Comparison of ENCODE assay signal across 23 cellular contexts in the genomic region with DNA sequence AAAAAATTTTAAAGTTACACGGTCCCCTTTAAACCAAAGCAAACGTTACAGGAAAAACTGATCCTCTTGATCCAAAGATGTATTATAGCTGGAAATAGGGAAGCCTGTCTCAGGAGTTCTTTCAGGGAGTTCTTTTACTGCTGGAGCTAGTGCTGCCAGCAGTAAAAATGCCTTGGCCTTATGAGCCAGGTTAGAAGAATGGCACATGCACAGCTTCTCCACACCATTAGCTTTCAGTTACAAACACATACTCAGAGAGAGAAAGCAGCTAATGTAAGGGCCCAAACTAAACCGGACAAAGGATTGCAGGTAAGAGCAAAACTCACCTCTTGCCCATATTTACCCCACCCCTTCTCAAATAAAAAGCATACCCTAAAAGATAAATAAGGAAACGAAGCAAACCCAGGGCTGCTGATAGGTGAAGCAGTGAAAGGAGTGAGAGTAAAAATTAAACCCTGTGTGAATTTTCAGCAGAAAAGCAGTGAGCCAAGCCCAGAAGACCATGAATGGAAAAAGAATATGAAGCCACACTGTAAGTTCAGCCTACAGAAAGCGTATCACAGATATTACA. TPM values are rescaled to one million over a fixed set of nuclear protein-coding genes. Genes with fewer than 3 reads are reported as not detected.
DNase-seq lines count a peak whose midpoint lies in the region; ATAC-seq and TF ChIP-seq lines count a peak whose summit lies in the region.
"Had no signal": no experiment of that assay in that cellular context is flagged by ENCODE, and none has a peak within 500 bp of the region (broad histone marks: within the 10 kb centered on the region; RNA-seq: fewer than 3 reads in every experiment).

No MANE protein-coding gene starts in this region.

- H3K4me1 ChIP-seq in mucosa of stomach (ENCODE audit: control insufficient read depth, insufficient read depth, low read length): peaks cover 12% of the 10 kb centered on the region

- H3K36me3 ChIP-seq in mucosa of stomach (ENCODE audit: control insufficient read depth, insufficient read depth, low read length) (peaks cover 8% of the 10 kb centered on the region), WERI-Rb-1 (peaks cover 89% of the 10 kb centered on the region)

- H3K4me3 Mint-ChIP-seq in T-helper 17 cell (peak overlapping the region; percentile 41), chondrocyte (ENCODE audit: unreplicated experiment) (no peak overlapping the region)
- H3K4me3 Mint-ChIP-seq in stimulated activated naive B cell treated with anti-CD40 and anti-IgM and Interleukin-4, amounts not matched to agents 10 μg/mL and 1 μg/mL and 100 μg/mL, for 72 hours: no peak overlapping the region
- H3K4me3 Mint-ChIP-seq: B cell, CD14-positive monocyte, H9 had no signal

- peaks cover 26% of the 10 kb centered on the region for H3K4me1 Mint-ChIP-seq in T-helper 17 cell
- peaks cover 36% of the 10 kb centered on the region for H3K4me1 Mint-ChIP-seq in chondrocyte (ENCODE audit: low read depth)
- peaks cover 22 to 26% of the 10 kb centered on the region in 2 donors for H3K4me1 Mint-ChIP-seq in stimulated activated naive B cell treated with anti-CD40 and anti-IgM and Interleukin-4, amounts not matched to agents 10 μg/mL and 1 μg/mL and 100 μg/mL, for 72 hours

- no peaks in the 10 kb centered on the region for H3K9me3 Mint-ChIP-seq in chondrocyte (ENCODE audit: low read depth)
- H3K9me3 Mint-ChIP-seq in stimulated activated naive B cell treated with anti-CD40 and anti-IgM and Interleukin-4, amounts not matched to agents 10 μg/mL and 1 μg/mL and 100 μg/mL, for 72 hours: no peaks in the 10 kb centered on the region
- H3K9me3 Mint-ChIP-seq: CD14-positive monocyte, H9 had no signal

- H3K9ac ChIP-seq in mucosa of stomach (ENCODE audit: low read length): peak overlapping the region; percentile 33

- H3K4me3 ChIP-seq in mucosa of stomach (ENCODE audit: low read length) (no peak overlapping the region), WERI-Rb-1 (ENCODE audit: low read depth, low read length) (no peak overlapping the region)
- H3K4me3 ChIP-seq: A549, GM23248, Peyer's patch had no signal

- no peak overlapping the region for H3K27ac Mint-ChIP-seq in T-helper 17 cell
- H3K27ac Mint-ChIP-seq in chondrocyte (ENCODE audit: unreplicated experiment): peak overlapping the region; percentile 61
- peak overlapping the region; percentile 14 for H3K27ac Mint-ChIP-seq in stimulated activated naive B cell treated with anti-CD40 and anti-IgM and Interleukin-4, amounts not matched to agents 10 μg/mL and 1 μg/mL and 100 μg/mL, for 72 hours
- H3K27ac Mint-ChIP-seq: B cell had no signal

- TF ChIP-seq CTCF in chondrocyte (IDR thresholded peaks at IDR 0.05) (no peak), omental fat pad (IDR thresholded peaks at IDR 0.05) (no peak), WERI-Rb-1 (IDR thresholded peaks at IDR 0.05; ENCODE audit: low read depth, low read length) (no peak)

- no peaks in the 10 kb centered on the region for H3K9me3 ChIP-seq in T-helper 17 cell (ENCODE audit: control insufficient read depth, low read length, poor library complexity, severe bottlenecking)
- H3K9me3 ChIP-seq in mucosa of stomach (ENCODE audit: control insufficient read depth, low read length): no peaks in the 10 kb centered on the region
- no peaks in the 10 kb centered on the region for H3K9me3 ChIP-seq in WERI-Rb-1 (ENCODE audit: severe bottlenecking)
- H3K9me3 ChIP-seq: A549, Peyer's patch had no signal

- H3K27me3 ChIP-seq in mucosa of stomach (ENCODE audit: control insufficient read depth, insufficient read depth, low read length): no peaks in the 10 kb centered on the region
- no peaks in the 10 kb centered on the region for H3K27me3 ChIP-seq in WERI-Rb-1 (ENCODE audit: insufficient read depth, low read depth, severe bottlenecking)
- H3K27me3 ChIP-seq: Peyer's patch had no signal

- H3K36me3 Mint-ChIP-seq in T-helper 17 cell (ENCODE audit: low read depth): peaks cover 4% of the 10 kb centered on the region
- H3K36me3 Mint-ChIP-seq in chondrocyte (ENCODE audit: low read depth): peaks cover 29% of the 10 kb centered on the region
- peaks cover 44 to 59% of the 10 kb centered on the region in 2 donors for H3K36me3 Mint-ChIP-seq in stimulated activated naive B cell treated with anti-CD40 and anti-IgM and Interleukin-4, amounts not matched to agents 10 μg/mL and 1 μg/mL and 100 μg/mL, for 72 hours

- DNase-seq in T-helper 17 cell: no peak
- no peak for DNase-seq in chondrocyte (ENCODE audit: low spot score)
- no peak for DNase-seq in stimulated activated naive B cell treated with anti-CD40 and anti-IgM and Interleukin-4, amounts not matched to agents 10 μg/mL and 1 μg/mL and 100 μg/mL, for 72 hours
- DNase-seq in omental fat pad (ENCODE audit: low spot score): no peak
- no peak for DNase-seq in OCI-M1 (lab: John Stamatoyannopoulos, UW)
- no peak for DNase-seq in WERI-Rb-1
- DNase-seq: DMS53, GF-D8, H9, Karpas-422, NCI-H1694, NCI-H2081, NCI-H2171, NCI-H345, NCI-H524, NCI-H82, Peyer's patch had no signal

- H3K27ac ChIP-seq in WERI-Rb-1: no peak overlapping the region
- H3K27ac ChIP-seq: Peyer's patch had no signal

- no peak for ATAC-seq in T-helper 17 cell
- no peak for ATAC-seq in stimulated activated naive B cell treated with anti-CD40 and anti-IgM and Interleukin-4, amounts not matched to agents 10 μg/mL and 1 μg/mL and 100 μg/mL, for 72 hours (replicated peaks)
- no peak for ATAC-seq in omental fat pad (ENCODE audit: low FRiP score)
- ATAC-seq in GM21529 (IDR thresholded peaks at IDR 0.05; ENCODE audit: unreplicated experiment): no peak
- ATAC-seq: A549 had no signal

- H3K27me3 Mint-ChIP-seq in T-helper 17 cell: no peaks in the 10 kb centered on the region
- H3K27me3 Mint-ChIP-seq in chondrocyte (ENCODE audit: low read depth): no peaks in the 10 kb centered on the region
- no peaks in the 10 kb centered on the region for H3K27me3 Mint-ChIP-seq in stimulated activated naive B cell treated with anti-CD40 and anti-IgM and Interleukin-4, amounts not matched to agents 10 μg/mL and 1 μg/mL and 100 μg/mL, for 72 hours
- H3K27me3 Mint-ChIP-seq: B cell had no signal

RNA-seq across cellular contexts. Expression of gene TBC1D20, which starts 19.0 kb away (rescaled TPM):
- total RNA-seq in T-helper 17 cell: 10 to 100 TPM; 20.6 to 29.4 TPM
- 56.2 to 64.7 TPM (median 64.0 TPM) in 3 replicates for total RNA-seq in chondrocyte
- 10 to 100 TPM; 37.2 to 60.6 (median 53.3) TPM for total RNA-seq in omental fat pad

RNA-seq across cellular contexts. Expression of gene RBCK1, which starts 35.2 kb away (rescaled TPM):
- total RNA-seq in T-helper 17 cell (10 to 100 TPM; 62.1 to 72.7 TPM), chondrocyte (84.1 to 95.5 TPM (median 94.3 TPM) in 3 replicates), omental fat pad (10 to 100 TPM; 49.9 to 88.1 (median 52.9) TPM)
